ENCODE assay signal across 8 cellular contexts in the genomic region with DNA sequence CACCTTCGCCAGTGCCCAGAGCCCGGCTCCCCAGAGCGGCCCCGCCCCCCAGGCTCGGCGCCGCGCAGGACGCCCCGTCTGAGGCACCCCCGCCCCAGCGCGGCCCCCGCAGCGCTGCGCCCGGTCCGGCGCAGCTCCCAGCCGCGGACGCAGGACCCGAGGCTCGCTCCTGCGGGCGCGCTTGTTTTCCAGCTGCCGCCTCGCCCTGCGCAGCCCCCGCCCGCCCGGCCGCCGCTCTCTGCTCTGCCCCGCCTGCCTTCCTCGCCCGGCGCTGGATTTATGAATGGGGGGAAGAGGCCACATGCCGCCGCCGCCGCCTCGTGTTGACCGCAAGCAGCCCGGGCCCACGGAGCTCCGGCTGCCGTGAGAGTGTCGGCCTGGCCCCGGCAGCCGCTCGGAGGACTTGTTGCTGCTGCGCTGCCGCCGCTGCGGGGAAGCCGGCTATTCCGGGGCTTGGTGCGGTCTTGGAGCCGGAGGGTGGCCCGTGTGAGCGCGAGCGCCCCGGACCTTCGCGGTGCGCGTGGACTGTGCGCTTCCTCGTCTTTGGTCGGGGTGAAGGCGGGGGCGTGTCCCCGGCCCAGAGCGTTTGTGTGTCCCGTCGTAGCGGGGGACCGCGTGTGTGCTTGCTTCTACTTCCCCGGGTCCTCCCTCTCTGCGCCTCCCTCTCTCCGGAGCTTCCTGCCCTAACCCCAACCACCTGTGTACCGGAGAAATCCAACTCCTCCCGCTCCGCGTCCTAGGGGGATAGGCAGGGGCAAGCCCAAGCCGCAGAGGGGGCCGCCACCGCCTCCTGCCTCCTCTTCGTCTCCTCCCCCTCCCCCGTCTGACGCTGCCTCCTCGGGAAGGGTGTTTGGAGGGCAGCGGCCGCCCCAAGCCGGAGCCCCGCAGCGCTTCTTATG. TPM values are rescaled to one million over a fixed set of nuclear protein-coding genes. Genes with fewer than 3 reads are reported as not detected.
DNase-seq lines count a peak whose midpoint lies in the region; ATAC-seq and TF ChIP-seq lines count a peak whose summit lies in the region.

No MANE protein-coding gene starts in this region.

- no peaks in the 10 kb centered on the region for H3K36me3 Mint-ChIP-seq in glutamatergic neuron (ENCODE audit: unreplicated experiment)

- H3K4me3 ChIP-seq in AG04450 (ENCODE audit: low read depth, low read length) = peak overlapping the region; percentile 60

- no peak overlapping the region for H3K27ac Mint-ChIP-seq in glutamatergic neuron (ENCODE audit: unreplicated experiment)

- H3K27ac ChIP-seq in AG04450 (ENCODE audit: low read depth, low read length) (no peak overlapping the region), RWPE1 (peak overlapping the region; percentile 69)

- H3K27me3 ChIP-seq in AG04450 (ENCODE audit: control insufficient read depth, insufficient read depth, low read length) = peaks cover 34% of the 10 kb centered on the region

- H3K4me3 Mint-ChIP-seq in glutamatergic neuron (ENCODE audit: unreplicated experiment) = peak overlapping the region; percentile 81

- no peak for TF ChIP-seq CTCF in AG04450 (IDR thresholded peaks at IDR 0.05; ENCODE audit: low read depth, low read length)
- TF ChIP-seq CTCF in RWPE1 (conservative IDR thresholded peaks at IDR 0.05; ENCODE audit: low read depth) = no peak
- no peak for TF ChIP-seq CTCF in glutamatergic neuron (IDR thresholded peaks at IDR 0.05; ENCODE audit: partially characterized antibody, unreplicated experiment)

- intact Hi-C loops in posterior vena cava (cut with DNase I) = no loop called here

- H3K27me3 Mint-ChIP-seq in glutamatergic neuron (ENCODE audit: unreplicated experiment) = peaks cover 19% of the 10 kb centered on the region

- POLR2A ChIA-PET in AG04450 (lab: Yijun Ruan, JAX) (interaction anchor here (0.9 kb wide), 1 partner anchor 99 kb away, joined by 3 read pairs; no protein-coding TSS in a partner anchor), RWPE1 (lab: Yijun Ruan, JAX; ENCODE audit: low non-redundant PET) (interaction anchor here (0.9 kb wide), 1 partner anchor 9 kb away, joined by 3 read pairs; no protein-coding TSS in a partner anchor)

- peaks cover 12% of the 10 kb centered on the region for H3K9me3 Mint-ChIP-seq in glutamatergic neuron (ENCODE audit: unreplicated experiment)

- CTCF ChIA-PET in AG04450 (lab: Charles Lee) (interaction anchor here (2.0 to 17.9 kb wide), 6 partner anchors 8 to 285 kb away, joined by 9 to 1035 read pairs (median 85); a partner anchor contains a TSS), RWPE1 (lab: Yijun Ruan, JAX) (interaction anchor here (0.6 to 13.5 kb wide), 5 partner anchors 14 to 249 kb away, joined by 3 to 265 read pairs (median 3); no protein-coding TSS in a partner anchor)

- H3K9me3 ChIP-seq in AG04450 (ENCODE audit: control insufficient read depth, insufficient read depth, low read length) = no peaks in the 10 kb centered on the region; the same call in 1 of the 2 replicates

- peaks cover 33% of the 10 kb centered on the region for H3K4me1 Mint-ChIP-seq in glutamatergic neuron (ENCODE audit: low read depth, unreplicated experiment)

- no peak for DNase-seq in AG04450 (ENCODE audit: low read depth, low spot score)
- peak; percentile 35 for DNase-seq in RWPE1 (ENCODE audit: low spot score)
- peak; percentile 41 for DNase-seq in activated gamma-delta T cell treated with Interleukin-2 at 50 U/mL for 16 hours
- peak; percentile 66 for DNase-seq in glutamatergic neuron
- peak; percentile 87 for DNase-seq in posterior vena cava (ENCODE audit: low spot score)

- ATAC-seq in GM19025 (IDR thresholded peaks at IDR 0.05; ENCODE audit: low read depth, unreplicated experiment) = peak; percentile 24
- peak; percentile 18 for ATAC-seq in HG03457 (IDR thresholded peaks at IDR 0.05; ENCODE audit: unreplicated experiment)
- ATAC-seq in HG02763 (IDR thresholded peaks at IDR 0.05; ENCODE audit: unreplicated experiment) = no peak

RNA-seq across cellular contexts. Expression of a gene that starts 0.7 kb away (rescaled TPM):
- 0.36 and 0.63 TPM in 2 replicates for polyA plus RNA-seq in AG04450 (2011; rRNA removed)
- 0.48 and 0.74 TPM in 2 replicates for polyA minus RNA-seq in AG04450 (2011; rRNA and poly(A)+ RNA removed)
- 9.7 TPM for total RNA-seq in glutamatergic neuron (ENCODE audit: unreplicated experiment)
- 10 to 100 TPM in 1 of 2 donors, 1 to 10 TPM in 1; 9.3 to 15.5 TPM for total RNA-seq in posterior vena cava
